Comparison of ENCODE assay signal across 26 cellular contexts in the genomic region with DNA sequence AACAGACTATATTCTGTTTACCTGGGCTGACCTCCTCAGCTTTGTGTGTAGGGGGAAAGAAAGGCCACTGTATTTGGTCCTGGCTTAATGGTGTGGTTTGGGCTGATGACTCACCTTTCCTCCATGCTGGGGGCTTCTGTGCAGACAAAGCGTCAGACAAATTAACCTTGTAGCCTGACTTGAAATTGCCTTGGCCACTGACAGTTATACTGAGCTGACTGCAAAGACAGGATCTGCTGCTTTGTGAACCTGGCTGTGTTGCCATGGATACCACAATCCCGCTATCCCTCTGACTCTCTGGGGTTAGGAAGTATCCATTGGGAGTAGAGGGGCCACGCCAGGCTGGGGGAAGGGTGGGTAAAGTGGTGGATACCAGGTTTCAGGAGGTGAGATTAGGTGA.
A peak's percentile ranks its signal among the peaks of the same experiment; 100 is the strongest.
DNase-seq lines count a peak whose midpoint lies in the region; FAIRE-seq and TF ChIP-seq lines count a peak whose summit lies in the region.
"Had no signal": no experiment of that assay in that cellular context is flagged by ENCODE, and none has a peak within 500 bp of the region (broad histone marks: within the 10 kb centered on the region; RNA-seq: fewer than 3 reads in every experiment).

No MANE protein-coding gene starts in this region.

- peak; percentile 32 for TF ChIP-seq RAD21 in neural cell (conservative IDR thresholded peaks at IDR 0.05)

- H3K4me1 Mint-ChIP-seq in activated T-helper 1 cell treated with anti-CD3 and anti-CD28 coated beads, Interleukin-12 subunit alpha, Interleukin-12 subunit beta, Interleukin-2, Interleukin-4 antibody, amounts not matched to agents 30 ng/mL and 10 ng/mL and 1 ng/mL, durations not matched to agents 14 hours and 24 hours and 36 hours (ENCODE audit: low read depth): no peaks in the 10 kb centered on the region
- H3K4me1 Mint-ChIP-seq: nephron; stimulated activated memory B cell treated with anti-CD40 and anti-IgM and Interleukin-4, amounts not matched to agents 10 μg/mL and 1 μg/mL and 100 μg/mL, for 72 hours had no signal

- no peaks in the 10 kb centered on the region for H3K79me2 ChIP-seq in neural cell (replicated peaks; ENCODE audit: insufficient read depth, low read length)

- peaks cover 3% of the 10 kb centered on the region for H3K9me3 ChIP-seq in neural cell (ENCODE audit: low read length)
- peaks cover 10% of the 10 kb centered on the region for H3K9me3 ChIP-seq in left ventricle myocardium inferior (replicated peaks)
- H3K9me3 ChIP-seq: Caco-2, sigmoid colon, upper lobe of right lung had no signal

- H3K27ac Mint-ChIP-seq in activated T-helper 1 cell treated with anti-CD3 and anti-CD28 coated beads, Interleukin-12 subunit alpha, Interleukin-12 subunit beta, Interleukin-2, Interleukin-4 antibody, amounts not matched to agents 30 ng/mL and 10 ng/mL and 1 ng/mL, durations not matched to agents 14 hours and 24 hours and 36 hours: no peak overlapping the region
- H3K27ac Mint-ChIP-seq: nephron; stimulated activated memory B cell treated with anti-CD40 and anti-IgM and Interleukin-4, amounts not matched to agents 10 μg/mL and 1 μg/mL and 100 μg/mL, for 72 hours had no signal

- H3K27me3 Mint-ChIP-seq in activated T-helper 1 cell treated with anti-CD3 and anti-CD28 coated beads, Interleukin-12 subunit alpha, Interleukin-12 subunit beta, Interleukin-2, Interleukin-4 antibody, amounts not matched to agents 30 ng/mL and 10 ng/mL and 1 ng/mL, durations not matched to agents 14 hours and 24 hours and 36 hours (ENCODE audit: insufficient read depth): no peaks in the 10 kb centered on the region
- H3K27me3 Mint-ChIP-seq: stimulated activated memory B cell treated with anti-CD40 and anti-IgM and Interleukin-4, amounts not matched to agents 10 μg/mL and 1 μg/mL and 100 μg/mL, for 72 hours had no signal

- no peaks in the 10 kb centered on the region for H4K20me1 ChIP-seq in neural cell (ENCODE audit: insufficient read depth)

- H3K27me3 ChIP-seq in H7 (ENCODE audit: control insufficient read depth, insufficient read depth, low read length) (no peaks in the 10 kb centered on the region), bronchial epithelial cell (ENCODE audit: control insufficient read depth, insufficient read depth, low read length) (no peaks in the 10 kb centered on the region), neural cell (ENCODE audit: insufficient read depth, low read depth, low read length) (no peaks in the 10 kb centered on the region), left ventricle myocardium inferior (ENCODE audit: low read depth) (peaks cover 12% of the 10 kb centered on the region)
- H3K27me3 ChIP-seq: upper lobe of right lung had no signal

- no peaks in the 10 kb centered on the region for H3K9me2 ChIP-seq in neural cell (ENCODE audit: insufficient read depth, low read length)

- no peak overlapping the region for H3K4me3 Mint-ChIP-seq in activated T-helper 1 cell treated with anti-CD3 and anti-CD28 coated beads, Interleukin-12 subunit alpha, Interleukin-12 subunit beta, Interleukin-2, Interleukin-4 antibody, amounts not matched to agents 30 ng/mL and 10 ng/mL and 1 ng/mL, durations not matched to agents 14 hours and 24 hours and 36 hours
- H3K4me3 Mint-ChIP-seq: nephron; stimulated activated memory B cell treated with anti-CD40 and anti-IgM and Interleukin-4, amounts not matched to agents 10 μg/mL and 1 μg/mL and 100 μg/mL, for 72 hours had no signal

- peak overlapping the region; percentile 48 for H3K9ac ChIP-seq in neural cell (ENCODE audit: low read length)

- peak overlapping the region; percentile 48 for H2AFZ ChIP-seq in neural cell (ENCODE audit: low read depth, low read length)

- peak overlapping the region; percentile 79 for H3K27ac ChIP-seq in neural cell (ENCODE audit: low read length)
- no peak overlapping the region for H3K27ac ChIP-seq in left ventricle myocardium inferior (replicated peaks)
- H3K27ac ChIP-seq: C4-2B, epithelial cell of prostate, sigmoid colon, upper lobe of right lung had no signal

- DNase-seq in H7: peak; percentile 18
- peak; percentile 4 for DNase-seq in M059J (ENCODE audit: low read depth)
- no peak for DNase-seq in bronchial epithelial cell (ENCODE audit: low read depth)
- DNase-seq in activated T-helper 1 cell treated with anti-CD3 and anti-CD28 coated beads, Interleukin-12 subunit alpha, Interleukin-12 subunit beta, Interleukin-2, Interleukin-4 antibody, amounts not matched to agents 30 ng/mL and 10 ng/mL and 1 ng/mL, durations not matched to agents 14 hours and 24 hours and 36 hours (ENCODE audit: low spot score): no peak
- DNase-seq in left ventricle myocardium inferior: no peak
- no peak for DNase-seq in DMS 273 treated with DMSO at 0.1 percent for 48 hours (lab: John Stamatoyannopoulos, UW)
- DNase-seq: activated CD4-positive, alpha-beta T cell treated with anti-CD3 and anti-CD28 coated beads for 4 hours; activated T-cell treated with anti-CD3 and anti-CD28 coated beads, Interleukin-2, amount 50 U/mL, for 1 hour; Caco-2; DND-41; effector CD4-positive, alpha-beta T cell; KBM-7; NCI-H2171; NCI-H526; OCI-M1; sigmoid colon; stimulated activated CD4-positive, alpha-beta T cell treated with anti-CD3 and anti-CD28 coated beads, Interleukin-4, amount 100 ng/mL, for 4 hours; substantia nigra; T-helper 2 cell; upper lobe of right lung had no signal

- intact Hi-C loops in activated T-helper 1 cell treated with anti-CD3 and anti-CD28 coated beads, Interleukin-12 subunit alpha, Interleukin-12 subunit beta, Interleukin-2, Interleukin-4 antibody, amounts not matched to agents 30 ng/mL and 10 ng/mL and 1 ng/mL, durations not matched to agents 14 hours and 24 hours and 36 hours (cut with micrococcal nuclease): no loop called here
- intact Hi-C loops in left ventricle myocardium inferior (cut with micrococcal nuclease): no loop called here

- H3K4me3 ChIP-seq in H7 (ENCODE audit: insufficient read depth, low read depth, low read length): no peak overlapping the region
- H3K4me3 ChIP-seq in bronchial epithelial cell (ENCODE audit: low read depth, low read length): no peak overlapping the region
- peak overlapping the region; percentile 39 for H3K4me3 ChIP-seq in neural cell (ENCODE audit: low read length)
- H3K4me3 ChIP-seq in left ventricle myocardium inferior: no peak overlapping the region
- H3K4me3 ChIP-seq: lung, sigmoid colon, upper lobe of right lung had no signal

- H3K36me3 Mint-ChIP-seq in activated T-helper 1 cell treated with anti-CD3 and anti-CD28 coated beads, Interleukin-12 subunit alpha, Interleukin-12 subunit beta, Interleukin-2, Interleukin-4 antibody, amounts not matched to agents 30 ng/mL and 10 ng/mL and 1 ng/mL, durations not matched to agents 14 hours and 24 hours and 36 hours (ENCODE audit: low read depth): no peaks in the 10 kb centered on the region
- H3K36me3 Mint-ChIP-seq: stimulated activated memory B cell treated with anti-CD40 and anti-IgM and Interleukin-4, amounts not matched to agents 10 μg/mL and 1 μg/mL and 100 μg/mL, for 72 hours had no signal

- H3K4me1 ChIP-seq in left ventricle myocardium inferior: no peaks in the 10 kb centered on the region
- H3K4me1 ChIP-seq: Caco-2, sigmoid colon, upper lobe of right lung had no signal

- no peaks in the 10 kb centered on the region for H3K9me3 Mint-ChIP-seq in activated T-helper 1 cell treated with anti-CD3 and anti-CD28 coated beads, Interleukin-12 subunit alpha, Interleukin-12 subunit beta, Interleukin-2, Interleukin-4 antibody, amounts not matched to agents 30 ng/mL and 10 ng/mL and 1 ng/mL, durations not matched to agents 14 hours and 24 hours and 36 hours

- TF ChIP-seq EP300 in neural cell (conservative IDR thresholded peaks at IDR 0.05; ENCODE audit: poor library complexity, severe bottlenecking): peak; percentile 67

- H3F3A ChIP-seq in neural cell (ENCODE audit: insufficient read depth, low read length, poor library complexity, severe bottlenecking): no peaks in the 10 kb centered on the region

- FAIRE-seq in bronchial epithelial cell (lab: Jason Lieb, UNC): peak; percentile 79

- H3K36me3 ChIP-seq in H7 (replicated peaks; ENCODE audit: control insufficient read depth, insufficient read depth, low read length) (no peaks in the 10 kb centered on the region), bronchial epithelial cell (ENCODE audit: control insufficient read depth, insufficient read depth, low read length) (no peaks in the 10 kb centered on the region), neural cell (ENCODE audit: insufficient read depth, low read length) (no peaks in the 10 kb centered on the region), left ventricle myocardium inferior (no peaks in the 10 kb centered on the region)
- H3K36me3 ChIP-seq: sigmoid colon, upper lobe of right lung had no signal

- H3K4me2 ChIP-seq in neural cell (ENCODE audit: low read length): peak overlapping the region; percentile 33

- TF ChIP-seq CTCF in bronchial epithelial cell (IDR thresholded peaks at IDR 0.05; ENCODE audit: insufficient read depth, low read length, severe bottlenecking) (no peak), neural cell (IDR thresholded peaks at IDR 0.05; ENCODE audit: poor library complexity, severe bottlenecking) (no peak), left ventricle myocardium inferior (IDR thresholded peaks at IDR 0.05; ENCODE audit: borderline replicate concordance) (no peak)

TF ChIP-seq in neural cell, 6 proteins besides CTCF, POLR2A, EP300 and RAD21 (continues in another document):
- TF ChIP-seq, protein P1, sequence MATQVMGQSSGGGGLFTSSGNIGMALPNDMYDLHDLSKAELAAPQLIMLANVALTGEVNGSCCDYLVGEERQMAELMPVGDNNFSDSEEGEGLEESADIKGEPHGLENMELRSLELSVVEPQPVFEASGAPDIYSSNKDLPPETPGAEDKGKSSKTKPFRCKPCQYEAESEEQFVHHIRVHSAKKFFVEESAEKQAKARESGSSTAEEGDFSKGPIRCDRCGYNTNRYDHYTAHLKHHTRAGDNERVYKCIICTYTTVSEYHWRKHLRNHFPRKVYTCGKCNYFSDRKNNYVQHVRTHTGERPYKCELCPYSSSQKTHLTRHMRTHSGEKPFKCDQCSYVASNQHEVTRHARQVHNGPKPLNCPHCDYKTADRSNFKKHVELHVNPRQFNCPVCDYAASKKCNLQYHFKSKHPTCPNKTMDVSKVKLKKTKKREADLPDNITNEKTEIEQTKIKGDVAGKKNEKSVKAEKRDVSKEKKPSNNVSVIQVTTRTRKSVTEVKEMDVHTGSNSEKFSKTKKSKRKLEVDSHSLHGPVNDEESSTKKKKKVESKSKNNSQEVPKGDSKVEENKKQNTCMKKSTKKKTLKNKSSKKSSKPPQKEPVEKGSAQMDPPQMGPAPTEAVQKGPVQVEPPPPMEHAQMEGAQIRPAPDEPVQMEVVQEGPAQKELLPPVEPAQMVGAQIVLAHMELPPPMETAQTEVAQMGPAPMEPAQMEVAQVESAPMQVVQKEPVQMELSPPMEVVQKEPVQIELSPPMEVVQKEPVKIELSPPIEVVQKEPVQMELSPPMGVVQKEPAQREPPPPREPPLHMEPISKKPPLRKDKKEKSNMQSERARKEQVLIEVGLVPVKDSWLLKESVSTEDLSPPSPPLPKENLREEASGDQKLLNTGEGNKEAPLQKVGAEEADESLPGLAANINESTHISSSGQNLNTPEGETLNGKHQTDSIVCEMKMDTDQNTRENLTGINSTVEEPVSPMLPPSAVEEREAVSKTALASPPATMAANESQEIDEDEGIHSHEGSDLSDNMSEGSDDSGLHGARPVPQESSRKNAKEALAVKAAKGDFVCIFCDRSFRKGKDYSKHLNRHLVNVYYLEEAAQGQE (IDR thresholded peaks at IDR 0.05; ENCODE audit: borderline replicate concordance): peak; percentile 72

Comparison
In these comparisons a context has a peak if more than half of its experiments do, and no peak if none do; other contexts are left out.
1. DNase-seq: peak in H7 (single experiment) and M059J (single experiment); none in bronchial epithelial cell (single experiment), activated T-helper 1 cell treated with anti-CD3 and anti-CD28 coated beads, Interleukin-12 subunit alpha, Interleukin-12 subunit beta, Interleukin-2, Interleukin-4 antibody, amounts not matched to agents 30 ng/mL and 10 ng/mL and 1 ng/mL, durations not matched to agents 14 hours and 24 hours and 36 hours (single experiment), left ventricle myocardium inferior (single experiment) and DMS 273 treated with DMSO at 0.1 percent for 48 hours (single experiment).